ENCODE assay signal across 27 cellular contexts in the genomic region with DNA sequence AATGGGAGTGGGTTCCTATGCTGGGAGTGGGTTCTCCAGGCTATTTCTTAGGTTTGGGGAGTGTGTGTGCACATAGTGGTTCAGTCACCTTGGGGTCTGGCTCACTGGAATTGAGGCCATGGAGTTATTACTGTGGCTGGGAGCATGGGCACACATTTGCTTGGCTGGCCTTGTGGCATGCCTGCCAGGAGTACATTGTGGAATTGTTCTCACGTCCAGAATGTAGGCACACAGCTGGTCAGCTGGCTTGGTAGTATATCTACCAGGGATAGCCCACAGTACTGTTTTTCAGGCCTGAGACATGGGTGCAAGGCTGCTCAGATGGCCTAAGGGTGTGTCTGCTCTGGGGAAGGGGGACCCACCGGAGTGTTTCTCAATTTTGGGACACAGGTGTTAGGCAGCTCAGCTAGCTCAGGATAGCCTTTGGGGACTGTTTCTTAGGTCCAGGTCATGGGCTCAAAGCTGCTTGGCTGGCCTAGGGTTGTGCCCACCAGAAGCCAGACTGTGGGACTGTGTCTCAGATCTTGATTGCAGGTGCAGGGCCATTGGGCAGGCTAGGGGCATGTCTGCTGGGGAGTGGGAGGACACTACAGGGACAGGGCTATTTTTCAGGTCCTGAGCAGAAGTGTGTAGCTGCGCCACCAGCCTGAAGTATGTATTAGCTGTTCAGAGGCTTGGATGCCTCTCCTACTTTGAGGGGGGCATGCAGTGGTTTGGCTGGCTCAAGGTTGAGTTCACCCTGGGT.
"Had no signal": no experiment of that assay in that cellular context is flagged by ENCODE, and none has a peak within 500 bp of the region (broad histone marks: within the 10 kb centered on the region; RNA-seq: fewer than 3 reads in every experiment).

No MANE protein-coding gene starts in this region.

- H3K4me3 ChIP-seq: ascending aorta, colonic mucosa, esophagus squamous epithelium had no signal

- H3K36me3 ChIP-seq: ascending aorta, brain microvascular endothelial cell, colonic mucosa, esophagus squamous epithelium had no signal

- FAIRE-seq: endometrium, endothelial cell of umbilical vein had no signal

- H3K27ac ChIP-seq: ascending aorta, brain microvascular endothelial cell, colonic mucosa, epithelial cell of prostate, esophagus squamous epithelium had no signal

- H3K9me3 ChIP-seq: colonic mucosa had no signal

- H3K4me1 ChIP-seq: ascending aorta, colonic mucosa, esophagus squamous epithelium had no signal

- DNase-seq: activated CD4-positive, alpha-beta memory T cell treated with anti-CD3 and anti-CD28 coated beads for 36 hours; activated CD4-positive, alpha-beta T cell treated with anti-CD3 and anti-CD28 coated beads for 36 hours; activated CD4-positive, alpha-beta T cell treated with anti-CD3 and anti-CD28 coated beads, Interleukin-2, amount 10 ng/mL, durations not matched to agents 24 days and 14 days; activated CD4-positive, CD25-positive, alpha-beta regulatory T cell; activated CD4-positive, CD25-positive, alpha-beta regulatory T cell treated with anti-CD3 and anti-CD28 coated beads, Interleukin-2, amount 50 U/mL, for 72 hours; activated CD8-positive, alpha-beta memory T cell treated with anti-CD3 and anti-CD28 coated beads, Interleukin-2, amount 10 ng/mL, durations not matched to agents 7 days and 5 days; activated CD8-positive, alpha-beta memory T cell treated with anti-CD3 and anti-CD28 coated beads, Interleukin-2, amount 50 U/mL, for 4 hours; activated CD8-positive, alpha-beta T cell treated with anti-CD3 and anti-CD28 coated beads, Interleukin-2, amount 10 ng/mL, durations not matched to agents 7 days and 5 days; activated effector memory CD4-positive, alpha-beta T cell treated with anti-CD3 and anti-CD28 coated beads, Interleukin-2, amount 50 U/mL, for 16 hours; activated naive CD4-positive, alpha-beta T cell treated with anti-CD3 and anti-CD28 coated beads for 36 hours; activated naive CD8-positive, alpha-beta T cell treated with anti-CD3 and anti-CD28 coated beads, Interleukin-2, amount 10 ng/mL, durations not matched to agents 7 days and 5 days; activated T-cell treated with anti-CD3 and anti-CD28 coated beads, Interleukin-2, amount 50 U/mL, for 1 hour; activated T-cell treated with anti-CD3 and anti-CD28 coated beads, Interleukin-2, amount 50 U/mL, for 48 hours; brain microvascular endothelial cell; caudate nucleus; colonic mucosa; effector CD8-positive, alpha-beta T cell; esophagus squamous epithelium; foreskin melanocyte; head of caudate nucleus; T-helper 1 cell; T-helper 17 cell; T1000 had no signal

- ATAC-seq: activated CD4-positive, alpha-beta T cell treated with anti-CD3 and anti-CD28 coated beads for 36 hours; activated CD8-positive, alpha-beta memory T cell treated with anti-CD3 and anti-CD28 coated beads, Interleukin-2, amount 10 ng/mL, durations not matched to agents 7 days and 5 days; activated CD8-positive, alpha-beta T cell treated with anti-CD3 and anti-CD28 coated beads, Interleukin-2, amount 10 ng/mL, durations not matched to agents 7 days and 5 days; T-helper 17 cell had no signal

- H3K27me3 ChIP-seq: ascending aorta, brain microvascular endothelial cell, colonic mucosa, esophagus squamous epithelium had no signal
